Comparison of ENCODE assay signal across 28 cellular contexts in the genomic region with DNA sequence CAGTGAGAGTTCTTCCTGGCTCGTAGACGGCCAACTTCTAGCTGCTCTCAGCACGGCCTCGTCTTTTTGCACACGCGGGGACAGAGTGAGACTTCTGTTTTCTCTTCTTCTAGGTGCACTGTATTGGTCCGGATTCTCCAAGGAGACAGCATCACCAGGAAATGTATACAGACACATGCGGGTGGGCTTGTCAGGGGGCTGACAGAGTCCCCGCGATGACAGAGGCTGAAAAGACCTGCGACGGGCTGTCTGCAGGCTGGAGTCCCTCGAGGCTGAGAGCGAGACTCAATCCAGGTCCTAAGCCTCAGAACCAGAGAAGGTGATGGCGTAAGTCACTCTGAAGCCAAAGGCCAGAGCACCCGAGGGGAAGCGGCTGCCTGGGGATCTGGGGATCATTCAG.
"Had no signal": no experiment of that assay in that cellular context is flagged by ENCODE, and none has a peak within 500 bp of the region (broad histone marks: within the 10 kb centered on the region; RNA-seq: fewer than 3 reads in every experiment).

No MANE protein-coding gene starts in this region.

- H3K4me1 ChIP-seq: adrenal gland, breast epithelium, Peyer's patch, SJSA1 had no signal

- H3K36me3 ChIP-seq: adrenal gland, breast epithelium, Peyer's patch, SJSA1 had no signal

- H3K27ac ChIP-seq: adrenal gland, body of pancreas, breast epithelium, Peyer's patch, SJSA1 had no signal

- H3K27me3 Mint-ChIP-seq: activated CD4-positive, alpha-beta T cell treated with anti-CD3 and anti-CD28 coated beads, Interleukin-2, amount 10 ng/mL, durations not matched to agents 24 days and 14 days had no signal

- H3K27ac Mint-ChIP-seq: activated CD4-positive, alpha-beta T cell treated with anti-CD3 and anti-CD28 coated beads, Interleukin-2, amount 10 ng/mL, durations not matched to agents 24 days and 14 days; activated CD8-positive, alpha-beta T cell treated with anti-CD3 and anti-CD28 coated beads for 36 hours; activated naive CD4-positive, alpha-beta T cell treated with anti-CD3 and anti-CD28 coated beads for 36 hours; activated naive CD4-positive, alpha-beta T cell treated with anti-CD3 and anti-CD28 coated beads, Interleukin-2, amount 50 U/mL, for 72 hours; activated T-cell treated with anti-CD3 and anti-CD28 coated beads, Interleukin-2, amount 50 U/mL, for 72 hours; activated T-helper 17 cell treated with anti-CD3 and anti-CD28 coated beads, Interleukin-2, amount 50 U/mL, for 72 hours; T-helper 1 cell treated with Interleukin-12 subunit alpha and Interleukin-12 subunit beta and Interleukin-4 antibody, amounts not matched to agents 30 μg/mL and 1 μg/mL, for 36 hours; T-helper 2 cell treated with Interferon-gamma antibody and Interleukin-4, amounts not matched to agents 5 μg/mL and 100 μg/mL, for 36 hours had no signal

- H3K9me3 ChIP-seq: adrenal gland, body of pancreas, breast epithelium, Peyer's patch, SJSA1, SK-N-SH had no signal

- DNase-seq: activated CD4-positive, alpha-beta T cell treated with anti-CD3 and anti-CD28 coated beads, Interleukin-2, amount 10 ng/mL, durations not matched to agents 24 days and 14 days; activated CD4-positive, alpha-beta T cell treated with anti-CD3 and anti-CD28 coated beads, Interleukin-2, amount 50 U/mL, for 4 hours; activated CD8-positive, alpha-beta T cell treated with anti-CD3 and anti-CD28 coated beads for 36 hours; activated gamma-delta T cell treated with Interleukin-2 at 50 U/mL for 16 hours; activated naive CD4-positive, alpha-beta T cell treated with anti-CD3 and anti-CD28 coated beads for 36 hours; activated T-cell treated with anti-CD3 and anti-CD28 coated beads, Interleukin-2, amount 50 U/mL, for 1 hour; activated T-cell treated with anti-CD3 and anti-CD28 coated beads, Interleukin-2, amount 50 U/mL, for 72 hours; adrenal gland; body of pancreas; central memory CD4-positive, alpha-beta T cell; NCI-H1092 treated with DMSO at 0.1 percent for 48 hours; NCI-H1417 treated with DMSO at 0.1 percent for 48 hours; NCI-H1694; NCI-H1930; NCI-H345; NCI-H524 treated with DMSO at 0.1 percent for 48 hours; PC-3; RPMI8226; SHP77 treated with DMSO at 0.1 percent for 48 hours; SK-N-SH had no signal

- H3K4me3 ChIP-seq: adrenal gland, body of pancreas, breast epithelium, K562, Peyer's patch, SJSA1 had no signal

- H3K9me3 Mint-ChIP-seq: activated CD8-positive, alpha-beta T cell treated with anti-CD3 and anti-CD28 coated beads for 36 hours; activated naive CD4-positive, alpha-beta T cell treated with anti-CD3 and anti-CD28 coated beads for 36 hours had no signal

- ATAC-seq: activated CD8-positive, alpha-beta T cell treated with anti-CD3 and anti-CD28 coated beads for 36 hours; activated naive CD4-positive, alpha-beta T cell treated with anti-CD3 and anti-CD28 coated beads, Interleukin-2, amount 50 U/mL, for 72 hours; activated T-cell treated with anti-CD3 and anti-CD28 coated beads, Interleukin-2, amount 50 U/mL, for 72 hours; activated T-helper 17 cell treated with anti-CD3 and anti-CD28 coated beads, Interleukin-2, amount 50 U/mL, for 72 hours; body of pancreas; K562; PC-3 had no signal

- H3K4me2 ChIP-seq: SK-N-SH had no signal

- H3K4me1 Mint-ChIP-seq: activated CD4-positive, alpha-beta T cell treated with anti-CD3 and anti-CD28 coated beads, Interleukin-2, amount 10 ng/mL, durations not matched to agents 24 days and 14 days; activated T-helper 17 cell treated with anti-CD3 and anti-CD28 coated beads, Interleukin-2, amount 50 U/mL, for 72 hours had no signal

- H3K4me3 Mint-ChIP-seq: activated CD4-positive, alpha-beta T cell treated with anti-CD3 and anti-CD28 coated beads, Interleukin-2, amount 10 ng/mL, durations not matched to agents 24 days and 14 days; activated CD8-positive, alpha-beta T cell treated with anti-CD3 and anti-CD28 coated beads for 36 hours; activated naive CD4-positive, alpha-beta T cell treated with anti-CD3 and anti-CD28 coated beads for 36 hours; activated T-cell treated with anti-CD3 and anti-CD28 coated beads, Interleukin-2, amount 50 U/mL, for 72 hours; activated T-helper 17 cell treated with anti-CD3 and anti-CD28 coated beads, Interleukin-2, amount 50 U/mL, for 72 hours; T-helper 1 cell treated with Interleukin-12 subunit alpha and Interleukin-12 subunit beta and Interleukin-4 antibody, amounts not matched to agents 30 μg/mL and 1 μg/mL, for 36 hours; T-helper 2 cell treated with Interferon-gamma antibody and Interleukin-4, amounts not matched to agents 5 μg/mL and 100 μg/mL, for 36 hours had no signal

- H3K27me3 ChIP-seq: adrenal gland, body of pancreas, breast epithelium, Peyer's patch, SJSA1 had no signal

- H3K9ac ChIP-seq: SK-N-SH had no signal
